In genomic region chr3:38327335-38328009, GRCh38 we compare ENCODE assay signal across 1 cellular context.
TF ChIP-seq lines count a peak whose summit lies in the region.

No MANE protein-coding gene starts in this region.

TF ChIP-seq in K562, 482 proteins besides CTCF, POLR2A, EP300 and RAD21 (continued from another document and continues in another):
- TF ChIP-seq, protein P1, sequence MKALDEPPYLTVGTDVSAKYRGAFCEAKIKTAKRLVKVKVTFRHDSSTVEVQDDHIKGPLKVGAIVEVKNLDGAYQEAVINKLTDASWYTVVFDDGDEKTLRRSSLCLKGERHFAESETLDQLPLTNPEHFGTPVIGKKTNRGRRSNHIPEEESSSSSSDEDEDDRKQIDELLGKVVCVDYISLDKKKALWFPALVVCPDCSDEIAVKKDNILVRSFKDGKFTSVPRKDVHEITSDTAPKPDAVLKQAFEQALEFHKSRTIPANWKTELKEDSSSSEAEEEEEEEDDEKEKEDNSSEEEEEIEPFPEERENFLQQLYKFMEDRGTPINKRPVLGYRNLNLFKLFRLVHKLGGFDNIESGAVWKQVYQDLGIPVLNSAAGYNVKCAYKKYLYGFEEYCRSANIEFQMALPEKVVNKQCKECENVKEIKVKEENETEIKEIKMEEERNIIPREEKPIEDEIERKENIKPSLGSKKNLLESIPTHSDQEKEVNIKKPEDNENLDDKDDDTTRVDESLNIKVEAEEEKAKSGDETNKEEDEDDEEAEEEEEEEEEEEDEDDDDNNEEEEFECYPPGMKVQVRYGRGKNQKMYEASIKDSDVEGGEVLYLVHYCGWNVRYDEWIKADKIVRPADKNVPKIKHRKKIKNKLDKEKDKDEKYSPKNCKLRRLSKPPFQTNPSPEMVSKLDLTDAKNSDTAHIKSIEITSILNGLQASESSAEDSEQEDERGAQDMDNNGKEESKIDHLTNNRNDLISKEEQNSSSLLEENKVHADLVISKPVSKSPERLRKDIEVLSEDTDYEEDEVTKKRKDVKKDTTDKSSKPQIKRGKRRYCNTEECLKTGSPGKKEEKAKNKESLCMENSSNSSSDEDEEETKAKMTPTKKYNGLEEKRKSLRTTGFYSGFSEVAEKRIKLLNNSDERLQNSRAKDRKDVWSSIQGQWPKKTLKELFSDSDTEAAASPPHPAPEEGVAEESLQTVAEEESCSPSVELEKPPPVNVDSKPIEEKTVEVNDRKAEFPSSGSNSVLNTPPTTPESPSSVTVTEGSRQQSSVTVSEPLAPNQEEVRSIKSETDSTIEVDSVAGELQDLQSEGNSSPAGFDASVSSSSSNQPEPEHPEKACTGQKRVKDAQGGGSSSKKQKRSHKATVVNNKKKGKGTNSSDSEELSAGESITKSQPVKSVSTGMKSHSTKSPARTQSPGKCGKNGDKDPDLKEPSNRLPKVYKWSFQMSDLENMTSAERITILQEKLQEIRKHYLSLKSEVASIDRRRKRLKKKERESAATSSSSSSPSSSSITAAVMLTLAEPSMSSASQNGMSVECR (CRISPR knock-in tag; IDR thresholded peaks at IDR 0.05): no peak
- TF ChIP-seq FOXP1 (CRISPR knock-in tag; IDR thresholded peaks at IDR 0.05) (no peak), HDAC8 (tag; IDR thresholded peaks at IDR 0.05) (no peak), ZNF395 (CRISPR knock-in tag; IDR thresholded peaks at IDR 0.05) (no peak), HDAC1 (IDR thresholded peaks at IDR 0.05) (no peak), STAT5A (IDR thresholded peaks at IDR 0.05; ENCODE audit: borderline replicate concordance, low read length) (no peak), ZNF778 (CRISPR knock-in tag; IDR thresholded peaks at IDR 0.05) (no peak), DDX20 (tag; IDR thresholded peaks at IDR 0.05; ENCODE audit: low read depth) (0 out of 2 replicates have a peak, but pooled peaks have one; percentile 21), ZNF274 (IDR thresholded peaks at IDR 0.05; ENCODE audit: borderline replicate concordance, low read depth, low read length) (no peak), ZNF121 (CRISPR knock-in tag; conservative IDR thresholded peaks at IDR 0.05) (no peak), KLF6 (CRISPR knock-in tag; IDR thresholded peaks at IDR 0.05; ENCODE audit: borderline replicate concordance) (no peak), ADNP (tag; IDR thresholded peaks at IDR 0.05) (no peak), TFAM (CRISPR knock-in tag; conservative IDR thresholded peaks at IDR 0.05) (no peak), PREB (CRISPR knock-in tag; IDR thresholded peaks at IDR 0.05) (no peak), TGIF2 (CRISPR knock-in tag; IDR thresholded peaks at IDR 0.05) (no peak), HDAC3 (IDR thresholded peaks at IDR 0.05; ENCODE audit: borderline replicate concordance, partially characterized antibody) (no peak), NCOA2 (IDR thresholded peaks at IDR 0.05; ENCODE audit: partially characterized antibody in 2 of 2) (no peak), KLF16 (IDR thresholded peaks at IDR 0.05) (no peak), ZBTB9 (CRISPR knock-in tag; IDR thresholded peaks at IDR 0.05) (no peak), ZNF436 (CRISPR knock-in tag; IDR thresholded peaks at IDR 0.05) (no peak), ZNF830 (CRISPR knock-in tag; IDR thresholded peaks at IDR 0.05) (no peak), SREBF2 (CRISPR knock-in tag; IDR thresholded peaks at IDR 0.05) (no peak), ZNF280A (IDR thresholded peaks at IDR 0.05; ENCODE audit: low read depth, partially characterized antibody) (peak; percentile 69), TBP (optimal IDR thresholded peaks at IDR 0.05; ENCODE audit: low read depth, low read length) (no peak), ZMIZ1 (IDR thresholded peaks at IDR 0.05; ENCODE audit: low read depth in 2 of 2, low read length in 2 of 2) (no peak)
- TF ChIP-seq, protein P2, sequence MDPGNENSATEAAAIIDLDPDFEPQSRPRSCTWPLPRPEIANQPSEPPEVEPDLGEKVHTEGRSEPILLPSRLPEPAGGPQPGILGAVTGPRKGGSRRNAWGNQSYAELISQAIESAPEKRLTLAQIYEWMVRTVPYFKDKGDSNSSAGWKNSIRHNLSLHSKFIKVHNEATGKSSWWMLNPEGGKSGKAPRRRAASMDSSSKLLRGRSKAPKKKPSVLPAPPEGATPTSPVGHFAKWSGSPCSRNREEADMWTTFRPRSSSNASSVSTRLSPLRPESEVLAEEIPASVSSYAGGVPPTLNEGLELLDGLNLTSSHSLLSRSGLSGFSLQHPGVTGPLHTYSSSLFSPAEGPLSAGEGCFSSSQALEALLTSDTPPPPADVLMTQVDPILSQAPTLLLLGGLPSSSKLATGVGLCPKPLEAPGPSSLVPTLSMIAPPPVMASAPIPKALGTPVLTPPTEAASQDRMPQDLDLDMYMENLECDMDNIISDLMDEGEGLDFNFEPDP (CRISPR knock-in tag; IDR thresholded peaks at IDR 0.05): no peak
- TF ChIP-seq, protein P3, sequence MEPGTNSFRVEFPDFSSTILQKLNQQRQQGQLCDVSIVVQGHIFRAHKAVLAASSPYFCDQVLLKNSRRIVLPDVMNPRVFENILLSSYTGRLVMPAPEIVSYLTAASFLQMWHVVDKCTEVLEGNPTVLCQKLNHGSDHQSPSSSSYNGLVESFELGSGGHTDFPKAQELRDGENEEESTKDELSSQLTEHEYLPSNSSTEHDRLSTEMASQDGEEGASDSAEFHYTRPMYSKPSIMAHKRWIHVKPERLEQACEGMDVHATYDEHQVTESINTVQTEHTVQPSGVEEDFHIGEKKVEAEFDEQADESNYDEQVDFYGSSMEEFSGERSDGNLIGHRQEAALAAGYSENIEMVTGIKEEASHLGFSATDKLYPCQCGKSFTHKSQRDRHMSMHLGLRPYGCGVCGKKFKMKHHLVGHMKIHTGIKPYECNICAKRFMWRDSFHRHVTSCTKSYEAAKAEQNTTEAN (CRISPR knock-in tag; IDR thresholded peaks at IDR 0.05): no peak
- TF ChIP-seq, protein P4, sequence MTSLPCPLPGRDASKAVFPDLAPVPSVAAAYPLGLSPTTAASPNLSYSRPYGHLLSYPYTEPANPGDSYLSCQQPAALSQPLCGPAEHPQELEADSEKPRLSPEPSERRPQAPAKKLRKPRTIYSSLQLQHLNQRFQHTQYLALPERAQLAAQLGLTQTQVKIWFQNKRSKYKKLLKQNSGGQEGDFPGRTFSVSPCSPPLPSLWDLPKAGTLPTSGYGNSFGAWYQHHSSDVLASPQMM (CRISPR knock-in tag; IDR thresholded peaks at IDR 0.05): no peak
- TF ChIP-seq, protein P5, sequence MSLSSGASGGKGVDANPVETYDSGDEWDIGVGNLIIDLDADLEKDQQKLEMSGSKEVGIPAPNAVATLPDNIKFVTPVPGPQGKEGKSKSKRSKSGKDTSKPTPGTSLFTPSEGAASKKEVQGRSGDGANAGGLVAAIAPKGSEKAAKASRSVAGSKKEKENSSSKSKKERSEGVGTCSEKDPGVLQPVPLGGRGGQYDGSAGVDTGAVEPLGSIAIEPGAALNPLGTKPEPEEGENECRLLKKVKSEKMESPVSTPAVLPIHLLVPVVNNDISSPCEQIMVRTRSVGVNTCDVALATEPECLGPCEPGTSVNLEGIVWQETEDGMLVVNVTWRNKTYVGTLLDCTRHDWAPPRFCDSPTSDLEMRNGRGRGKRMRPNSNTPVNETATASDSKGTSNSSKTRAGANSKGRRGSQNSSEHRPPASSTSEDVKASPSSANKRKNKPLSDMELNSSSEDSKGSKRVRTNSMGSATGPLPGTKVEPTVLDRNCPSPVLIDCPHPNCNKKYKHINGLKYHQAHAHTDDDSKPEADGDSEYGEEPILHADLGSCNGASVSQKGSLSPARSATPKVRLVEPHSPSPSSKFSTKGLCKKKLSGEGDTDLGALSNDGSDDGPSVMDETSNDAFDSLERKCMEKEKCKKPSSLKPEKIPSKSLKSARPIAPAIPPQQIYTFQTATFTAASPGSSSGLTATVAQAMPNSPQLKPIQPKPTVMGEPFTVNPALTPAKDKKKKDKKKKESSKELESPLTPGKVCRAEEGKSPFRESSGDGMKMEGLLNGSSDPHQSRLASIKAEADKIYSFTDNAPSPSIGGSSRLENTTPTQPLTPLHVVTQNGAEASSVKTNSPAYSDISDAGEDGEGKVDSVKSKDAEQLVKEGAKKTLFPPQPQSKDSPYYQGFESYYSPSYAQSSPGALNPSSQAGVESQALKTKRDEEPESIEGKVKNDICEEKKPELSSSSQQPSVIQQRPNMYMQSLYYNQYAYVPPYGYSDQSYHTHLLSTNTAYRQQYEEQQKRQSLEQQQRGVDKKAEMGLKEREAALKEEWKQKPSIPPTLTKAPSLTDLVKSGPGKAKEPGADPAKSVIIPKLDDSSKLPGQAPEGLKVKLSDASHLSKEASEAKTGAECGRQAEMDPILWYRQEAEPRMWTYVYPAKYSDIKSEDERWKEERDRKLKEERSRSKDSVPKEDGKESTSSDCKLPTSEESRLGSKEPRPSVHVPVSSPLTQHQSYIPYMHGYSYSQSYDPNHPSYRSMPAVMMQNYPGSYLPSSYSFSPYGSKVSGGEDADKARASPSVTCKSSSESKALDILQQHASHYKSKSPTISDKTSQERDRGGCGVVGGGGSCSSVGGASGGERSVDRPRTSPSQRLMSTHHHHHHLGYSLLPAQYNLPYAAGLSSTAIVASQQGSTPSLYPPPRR (CRISPR knock-in tag; IDR thresholded peaks at IDR 0.05; ENCODE audit: borderline replicate concordance): no peak
- TF ChIP-seq, protein P6, sequence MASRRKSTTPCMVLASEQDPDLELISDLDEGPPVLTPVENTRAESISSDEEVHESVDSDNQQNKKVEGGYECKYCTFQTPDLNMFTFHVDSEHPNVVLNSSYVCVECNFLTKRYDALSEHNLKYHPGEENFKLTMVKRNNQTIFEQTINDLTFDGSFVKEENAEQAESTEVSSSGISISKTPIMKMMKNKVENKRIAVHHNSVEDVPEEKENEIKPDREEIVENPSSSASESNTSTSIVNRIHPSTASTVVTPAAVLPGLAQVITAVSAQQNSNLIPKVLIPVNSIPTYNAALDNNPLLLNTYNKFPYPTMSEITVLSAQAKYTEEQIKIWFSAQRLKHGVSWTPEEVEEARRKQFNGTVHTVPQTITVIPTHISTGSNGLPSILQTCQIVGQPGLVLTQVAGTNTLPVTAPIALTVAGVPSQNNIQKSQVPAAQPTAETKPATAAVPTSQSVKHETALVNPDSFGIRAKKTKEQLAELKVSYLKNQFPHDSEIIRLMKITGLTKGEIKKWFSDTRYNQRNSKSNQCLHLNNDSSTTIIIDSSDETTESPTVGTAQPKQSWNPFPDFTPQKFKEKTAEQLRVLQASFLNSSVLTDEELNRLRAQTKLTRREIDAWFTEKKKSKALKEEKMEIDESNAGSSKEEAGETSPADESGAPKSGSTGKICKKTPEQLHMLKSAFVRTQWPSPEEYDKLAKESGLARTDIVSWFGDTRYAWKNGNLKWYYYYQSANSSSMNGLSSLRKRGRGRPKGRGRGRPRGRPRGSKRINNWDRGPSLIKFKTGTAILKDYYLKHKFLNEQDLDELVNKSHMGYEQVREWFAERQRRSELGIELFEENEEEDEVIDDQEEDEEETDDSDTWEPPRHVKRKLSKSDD (conservative IDR thresholded peaks at IDR 0.05; ENCODE audit: low read length): no peak
